ENCODE assay signal across 8 cellular contexts in the genomic region with DNA sequence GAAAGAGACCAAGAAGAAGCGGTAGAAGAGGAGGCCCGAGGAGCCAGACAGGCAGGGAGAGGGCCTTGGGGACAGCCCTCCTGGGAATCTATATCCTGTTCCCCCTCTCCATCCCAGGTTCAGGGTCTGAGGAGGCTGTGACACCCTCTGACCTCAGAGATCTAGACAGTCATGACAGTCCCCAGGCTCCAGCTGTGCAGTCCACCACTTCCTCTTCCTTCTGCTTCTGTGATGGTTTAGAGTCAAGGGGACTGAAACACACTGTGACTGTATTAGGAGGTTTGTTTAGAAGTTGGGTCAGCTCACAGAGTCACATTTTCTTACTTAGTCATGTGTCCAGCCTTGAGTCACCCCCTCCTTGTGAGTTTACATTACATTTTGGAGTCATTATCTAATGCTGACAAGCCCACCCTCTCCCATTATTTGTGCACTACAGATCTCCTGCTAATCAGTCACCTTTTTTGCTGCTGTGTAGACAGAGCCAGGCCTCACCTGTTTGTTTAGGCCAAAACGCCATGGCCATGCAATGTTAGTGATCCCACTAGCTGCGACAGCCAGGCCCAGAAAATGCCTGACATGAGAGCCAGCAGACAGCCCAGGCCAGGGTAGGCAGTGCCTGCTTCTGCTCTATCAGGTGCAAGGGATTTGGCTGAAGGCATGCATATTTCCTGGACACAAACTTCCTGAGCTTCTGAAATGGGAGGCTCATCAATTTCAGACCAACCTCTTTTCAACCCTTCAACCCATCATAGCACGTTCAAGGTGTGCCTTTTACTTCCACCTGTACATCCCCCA. TPM values are rescaled to one million over a fixed set of nuclear protein-coding genes. Genes with fewer than 3 reads are reported as not detected.
DNase-seq lines count a peak whose midpoint lies in the region; ATAC-seq and TF ChIP-seq lines count a peak whose summit lies in the region.

No MANE protein-coding gene starts in this region.

- intact Hi-C loops in activated CD4-positive, alpha-beta memory T cell treated with anti-CD3 and anti-CD28 coated beads for 36 hours (cut with micrococcal nuclease): no loop called here

- no peak for TF ChIP-seq CTCF in neutrophil (IDR thresholded peaks at IDR 0.05)

- CTCF ChIA-PET in activated CD4-positive, alpha-beta memory T cell treated with anti-CD3 and anti-CD28 coated beads for 36 hours (lab: Charles Lee): interaction anchor here (0.6 kb wide), 1 partner anchor 205 kb away, joined by 3 read pairs; no protein-coding TSS in a partner anchor

- no peaks in the 10 kb centered on the region for H3K27me3 ChIP-seq in neutrophil

- H3K27ac Mint-ChIP-seq in activated CD4-positive, alpha-beta memory T cell treated with anti-CD3 and anti-CD28 coated beads for 36 hours: no peak overlapping the region

- H3K4me1 Mint-ChIP-seq in activated CD4-positive, alpha-beta memory T cell treated with anti-CD3 and anti-CD28 coated beads for 36 hours (ENCODE audit: low read depth): peaks cover 24% of the 10 kb centered on the region

- peaks cover 24% of the 10 kb centered on the region for H3K36me3 Mint-ChIP-seq in activated CD4-positive, alpha-beta memory T cell treated with anti-CD3 and anti-CD28 coated beads for 36 hours

- peaks cover 24% of the 10 kb centered on the region for H3K9me3 Mint-ChIP-seq in activated CD4-positive, alpha-beta memory T cell treated with anti-CD3 and anti-CD28 coated beads for 36 hours

- peak; percentile 11 for DNase-seq in CMK (ENCODE audit: low read depth)
- DNase-seq in activated CD4-positive, alpha-beta memory T cell treated with anti-CD3 and anti-CD28 coated beads for 36 hours: peak; percentile 42
- no peak for DNase-seq in NCI-H510A treated with DMSO at 0.1 percent for 48 hours (lab: John Stamatoyannopoulos, UW)
- no peak for DNase-seq in effector CD8-positive, alpha-beta T cell (lab: John Stamatoyannopoulos, UW)
- no peak for DNase-seq in epidermal melanocyte (ENCODE audit: insufficient read length, low spot score)

- POLR2A ChIA-PET in activated CD4-positive, alpha-beta memory T cell treated with anti-CD3 and anti-CD28 coated beads for 36 hours (lab: Charles Lee): no interaction called here

- H3K27me3 Mint-ChIP-seq in activated CD4-positive, alpha-beta memory T cell treated with anti-CD3 and anti-CD28 coated beads for 36 hours: no peaks in the 10 kb centered on the region

- H3K9me3 ChIP-seq in neutrophil: no peaks in the 10 kb centered on the region

- peak; percentile 93 for ATAC-seq in GM19324 (IDR thresholded peaks at IDR 0.05; ENCODE audit: low FRiP score, unreplicated experiment)
- peak; percentile 100 for ATAC-seq in HG03159 (IDR thresholded peaks at IDR 0.05; ENCODE audit: unreplicated experiment)

- peak overlapping the region; percentile 75 for H3K27ac ChIP-seq in neutrophil

- peaks cover 0 to 20% of the 10 kb centered on the region in 2 experiments for H3K4me1 ChIP-seq in neutrophil (ENCODE audit: control insufficient read depth in 1 of 2, insufficient read depth in 1 of 2, low read depth in 1 of 2, low read length in 1 of 2)

- peaks cover 10% of the 10 kb centered on the region for H3K36me3 ChIP-seq in neutrophil

- H3K4me3 Mint-ChIP-seq in activated CD4-positive, alpha-beta memory T cell treated with anti-CD3 and anti-CD28 coated beads for 36 hours: no peak overlapping the region

- no peak overlapping the region for H3K4me3 ChIP-seq in neutrophil (ENCODE audit: low read depth in 1 of 2, low read length in 1 of 2)

RNA-seq across cellular contexts. Expression of a gene that starts 26.0 kb away (rescaled TPM):
- total RNA-seq in activated CD4-positive, alpha-beta memory T cell treated with anti-CD3 and anti-CD28 coated beads for 36 hours: 10 to 100 TPM; 10.2 to 10.7 TPM

Comparison
In these comparisons a context has a peak if more than half of its experiments do, and no peak if none do; other contexts are left out.
1. DNase-seq: peak in CMK (single experiment) and activated CD4-positive, alpha-beta memory T cell treated with anti-CD3 and anti-CD28 coated beads for 36 hours (single experiment); none in NCI-H510A treated with DMSO at 0.1 percent for 48 hours (single experiment), effector CD8-positive, alpha-beta T cell (single experiment) and epidermal melanocyte (single experiment).